Comparison of ENCODE assay signal across 13 cellular contexts in genomic region chr2:134679740-134680139, GRCh38. TPM values are rescaled to one million over a fixed set of nuclear protein-coding genes. Genes with fewer than 3 reads are reported as not detected.
A peak's percentile ranks its signal among the peaks of the same experiment; 100 is the strongest.
DNase-seq lines count a peak whose midpoint lies in the region; ATAC-seq lines count a peak whose summit lies in the region.
"Had no signal": no experiment of that assay in that cellular context is flagged by ENCODE, and none has a peak within 500 bp of the region (broad histone marks: within the 10 kb centered on the region; RNA-seq: fewer than 3 reads in every experiment).

No MANE protein-coding gene starts in this region.

- peak overlapping the region; percentile 45 for H3K4me3 Mint-ChIP-seq in activated CD8-positive, alpha-beta memory T cell treated with anti-CD3 and anti-CD28 coated beads, Interleukin-2, amount 10 ng/mL, durations not matched to agents 7 days and 5 days
- peak overlapping the region; percentile 32 to 57 (median 54) for H3K4me3 Mint-ChIP-seq in T-cell
- peak overlapping the region; percentile 47 for H3K4me3 Mint-ChIP-seq in activated naive CD8-positive, alpha-beta T cell treated with anti-CD3 and anti-CD28 coated beads, Interleukin-2, amount 10 ng/mL, durations not matched to agents 7 days and 5 days
- no peak overlapping the region for H3K4me3 Mint-ChIP-seq in activated T-helper 1 cell treated with anti-CD3 and anti-CD28 coated beads, Interleukin-12 subunit alpha, Interleukin-12 subunit beta, Interleukin-2, Interleukin-4 antibody, amounts not matched to agents 30 ng/mL and 10 ng/mL and 1 ng/mL, durations not matched to agents 14 hours and 24 hours and 36 hours
- H3K4me3 Mint-ChIP-seq: GM23338 had no signal

- H3K9me3 Mint-ChIP-seq in activated CD8-positive, alpha-beta memory T cell treated with anti-CD3 and anti-CD28 coated beads, Interleukin-2, amount 10 ng/mL, durations not matched to agents 7 days and 5 days (ENCODE audit: low read depth): no peaks in the 10 kb centered on the region
- no peaks in the 10 kb centered on the region for H3K9me3 Mint-ChIP-seq in T-cell
- H3K9me3 Mint-ChIP-seq in activated naive CD8-positive, alpha-beta T cell treated with anti-CD3 and anti-CD28 coated beads, Interleukin-2, amount 10 ng/mL, durations not matched to agents 7 days and 5 days: no peaks in the 10 kb centered on the region
- peaks cover 6% of the 10 kb centered on the region for H3K9me3 Mint-ChIP-seq in activated T-helper 1 cell treated with anti-CD3 and anti-CD28 coated beads, Interleukin-12 subunit alpha, Interleukin-12 subunit beta, Interleukin-2, Interleukin-4 antibody, amounts not matched to agents 30 ng/mL and 10 ng/mL and 1 ng/mL, durations not matched to agents 14 hours and 24 hours and 36 hours
- H3K9me3 Mint-ChIP-seq: GM23338 had no signal

- intact Hi-C loops in activated T-helper 1 cell treated with anti-CD3 and anti-CD28 coated beads, Interleukin-12 subunit alpha, Interleukin-12 subunit beta, Interleukin-2, Interleukin-4 antibody, amounts not matched to agents 30 ng/mL and 10 ng/mL and 1 ng/mL, durations not matched to agents 14 hours and 24 hours and 36 hours (cut with micrococcal nuclease): loop anchor here (5.0 to 10.0 kb wide), 3 partner anchors 238 to 562 kb away; partner anchors contain the start of gene CCNT2

- H3K27me3 Mint-ChIP-seq in activated CD8-positive, alpha-beta memory T cell treated with anti-CD3 and anti-CD28 coated beads, Interleukin-2, amount 10 ng/mL, durations not matched to agents 7 days and 5 days: peaks cover 9% of the 10 kb centered on the region
- no peaks in the 10 kb centered on the region for H3K27me3 Mint-ChIP-seq in T-cell
- peaks cover 44% of the 10 kb centered on the region for H3K27me3 Mint-ChIP-seq in activated naive CD8-positive, alpha-beta T cell treated with anti-CD3 and anti-CD28 coated beads, Interleukin-2, amount 10 ng/mL, durations not matched to agents 7 days and 5 days
- peaks cover 17% of the 10 kb centered on the region for H3K27me3 Mint-ChIP-seq in activated T-helper 1 cell treated with anti-CD3 and anti-CD28 coated beads, Interleukin-12 subunit alpha, Interleukin-12 subunit beta, Interleukin-2, Interleukin-4 antibody, amounts not matched to agents 30 ng/mL and 10 ng/mL and 1 ng/mL, durations not matched to agents 14 hours and 24 hours and 36 hours (ENCODE audit: insufficient read depth)

- peak overlapping the region; percentile 76 for H3K27ac Mint-ChIP-seq in activated CD8-positive, alpha-beta memory T cell treated with anti-CD3 and anti-CD28 coated beads, Interleukin-2, amount 10 ng/mL, durations not matched to agents 7 days and 5 days
- peak overlapping the region in 1 of 2 donors; percentile 31 for H3K27ac Mint-ChIP-seq in T-cell
- no peak overlapping the region for H3K27ac Mint-ChIP-seq in activated naive CD8-positive, alpha-beta T cell treated with anti-CD3 and anti-CD28 coated beads, Interleukin-2, amount 10 ng/mL, durations not matched to agents 7 days and 5 days
- H3K27ac Mint-ChIP-seq in activated T-helper 1 cell treated with anti-CD3 and anti-CD28 coated beads, Interleukin-12 subunit alpha, Interleukin-12 subunit beta, Interleukin-2, Interleukin-4 antibody, amounts not matched to agents 30 ng/mL and 10 ng/mL and 1 ng/mL, durations not matched to agents 14 hours and 24 hours and 36 hours: no peak overlapping the region
- H3K27ac Mint-ChIP-seq: GM23338 had no signal

- POLR2A ChIA-PET in T-cell (lab: Charles Lee): interaction anchor here (0.5 to 1.3 kb wide), 4 partner anchors 9 to 1197 kb away, joined by 4 to 8 read pairs (median 6); partner anchors contain the start of gene MCM6 (in 1 of the 2)
- POLR2A ChIA-PET in activated naive CD8-positive, alpha-beta T cell treated with anti-CD3 and anti-CD28 coated beads, Interleukin-2, amount 10 ng/mL, durations not matched to agents 7 days and 5 days (lab: Charles Lee): interaction anchor here (1.1 to 2.0 kb wide), 2 partner anchors 9 to 11 kb away, joined by 3 to 7 read pairs; no protein-coding TSS in a partner anchor

- DNase-seq in activated CD8-positive, alpha-beta memory T cell treated with anti-CD3 and anti-CD28 coated beads, Interleukin-2, amount 10 ng/mL, durations not matched to agents 7 days and 5 days: peak; percentile 69
- DNase-seq in activated CD8-positive, alpha-beta memory T cell treated with anti-CD3 and anti-CD28 coated beads, Interleukin-2, amount 50 U/mL, for 48 hours: no peak
- DNase-seq in T-cell: peak in 32 of 34 experiments; percentile 15 to 56 (median 41)
- peak; percentile 33 for DNase-seq in activated naive CD8-positive, alpha-beta T cell treated with anti-CD3 and anti-CD28 coated beads, Interleukin-2, amount 10 ng/mL, durations not matched to agents 7 days and 5 days
- DNase-seq in stimulated activated naive CD4-positive, alpha-beta T cell (lab: John Stamatoyannopoulos, UW): peak in 5 of 6 experiments; percentile 14 to 57 (median 52)
- no peak for DNase-seq in activated T-helper 1 cell treated with anti-CD3 and anti-CD28 coated beads, Interleukin-12 subunit alpha, Interleukin-12 subunit beta, Interleukin-2, Interleukin-4 antibody, amounts not matched to agents 30 ng/mL and 10 ng/mL and 1 ng/mL, durations not matched to agents 14 hours and 24 hours and 36 hours (ENCODE audit: low spot score)
- DNase-seq in NCI-H82 treated with DMSO at 0.1 percent for 48 hours (lab: John Stamatoyannopoulos, UW; ENCODE audit: unreplicated experiment): no peak
- DNase-seq: dorsolateral prefrontal cortex, heart left ventricle, NCI-H526 had no signal

- CTCF ChIA-PET in activated CD8-positive, alpha-beta memory T cell treated with anti-CD3 and anti-CD28 coated beads, Interleukin-2, amount 10 ng/mL, durations not matched to agents 7 days and 5 days (lab: Charles Lee): interaction anchor here (0.8 to 2.6 kb wide), 3 partner anchors 10 to 20 kb away, joined by 3 to 16 read pairs (median 3); no protein-coding TSS in a partner anchor
- CTCF ChIA-PET in T-cell (lab: Charles Lee): interaction anchor here in 1 of 2 donors (0.6 to 2.0 kb wide), 5 partner anchors 9 to 1328 kb away, joined by 3 to 10 read pairs (median 4); no protein-coding TSS in a partner anchor

- ATAC-seq in activated CD8-positive, alpha-beta memory T cell treated with anti-CD3 and anti-CD28 coated beads, Interleukin-2, amount 10 ng/mL, durations not matched to agents 7 days and 5 days: peak; percentile 58
- ATAC-seq in T-cell (replicated peaks in 1 of 4) (peak; percentile 83 to 96 (median 90)), HG02623 (IDR thresholded peaks at IDR 0.05; ENCODE audit: unreplicated experiment) (no peak)
- peak; percentile 87 for ATAC-seq in activated naive CD8-positive, alpha-beta T cell treated with anti-CD3 and anti-CD28 coated beads, Interleukin-2, amount 10 ng/mL, durations not matched to agents 7 days and 5 days (ENCODE audit: low read depth)
- ATAC-seq: GM23338, heart left ventricle had no signal

- H3K4me1 Mint-ChIP-seq in activated CD8-positive, alpha-beta memory T cell treated with anti-CD3 and anti-CD28 coated beads, Interleukin-2, amount 10 ng/mL, durations not matched to agents 7 days and 5 days: peaks cover 73% of the 10 kb centered on the region
- peaks cover 62 to 77% (median 64%) of the 10 kb centered on the region in 3 donors for H3K4me1 Mint-ChIP-seq in T-cell
- peaks cover 28% of the 10 kb centered on the region for H3K4me1 Mint-ChIP-seq in activated naive CD8-positive, alpha-beta T cell treated with anti-CD3 and anti-CD28 coated beads, Interleukin-2, amount 10 ng/mL, durations not matched to agents 7 days and 5 days
- H3K4me1 Mint-ChIP-seq in activated T-helper 1 cell treated with anti-CD3 and anti-CD28 coated beads, Interleukin-12 subunit alpha, Interleukin-12 subunit beta, Interleukin-2, Interleukin-4 antibody, amounts not matched to agents 30 ng/mL and 10 ng/mL and 1 ng/mL, durations not matched to agents 14 hours and 24 hours and 36 hours (ENCODE audit: low read depth): peaks cover 77% of the 10 kb centered on the region

- H3K36me3 Mint-ChIP-seq in activated CD8-positive, alpha-beta memory T cell treated with anti-CD3 and anti-CD28 coated beads, Interleukin-2, amount 10 ng/mL, durations not matched to agents 7 days and 5 days: peaks cover 16% of the 10 kb centered on the region
- no peaks in the 10 kb centered on the region for H3K36me3 Mint-ChIP-seq in T-cell
- peaks cover 7% of the 10 kb centered on the region for H3K36me3 Mint-ChIP-seq in activated naive CD8-positive, alpha-beta T cell treated with anti-CD3 and anti-CD28 coated beads, Interleukin-2, amount 10 ng/mL, durations not matched to agents 7 days and 5 days
- H3K36me3 Mint-ChIP-seq in activated T-helper 1 cell treated with anti-CD3 and anti-CD28 coated beads, Interleukin-12 subunit alpha, Interleukin-12 subunit beta, Interleukin-2, Interleukin-4 antibody, amounts not matched to agents 30 ng/mL and 10 ng/mL and 1 ng/mL, durations not matched to agents 14 hours and 24 hours and 36 hours (ENCODE audit: low read depth): peaks cover 11% of the 10 kb centered on the region

RNA-seq across cellular contexts. Expression of gene TMEM163, which starts 39.1 kb away (rescaled TPM):
- 1 to 10 TPM; 2.1 to 2.3 TPM for total RNA-seq in activated CD8-positive, alpha-beta memory T cell treated with anti-CD3 and anti-CD28 coated beads, Interleukin-2, amount 10 ng/mL, durations not matched to agents 7 days and 5 days
- under 1 TPM; 0.18 to 0.73 (median 0.35) TPM for total RNA-seq in T-cell
- total RNA-seq in activated naive CD8-positive, alpha-beta T cell treated with anti-CD3 and anti-CD28 coated beads, Interleukin-2, amount 10 ng/mL, durations not matched to agents 7 days and 5 days: under 1 TPM; 0.14 to 0.19 TPM
- total RNA-seq in activated T-helper 1 cell treated with anti-CD3 and anti-CD28 coated beads, Interleukin-12 subunit alpha, Interleukin-12 subunit beta, Interleukin-2, Interleukin-4 antibody, amounts not matched to agents 30 ng/mL and 10 ng/mL and 1 ng/mL, durations not matched to agents 14 hours and 24 hours and 36 hours: 0.12 and 0.21 TPM in 2 replicates
- total RNA-seq: M059J had no signal

Comparison
In these comparisons a context has a peak if more than half of its experiments do, and no peak if none do; other contexts are left out.
1. DNase-seq: peak in activated CD8-positive, alpha-beta memory T cell treated with anti-CD3 and anti-CD28 coated beads, Interleukin-2, amount 10 ng/mL, durations not matched to agents 7 days and 5 days (single experiment), T-cell (32 of 34), activated naive CD8-positive, alpha-beta T cell treated with anti-CD3 and anti-CD28 coated beads, Interleukin-2, amount 10 ng/mL, durations not matched to agents 7 days and 5 days (single experiment) and stimulated activated naive CD4-positive, alpha-beta T cell (5 of 6); none in activated CD8-positive, alpha-beta memory T cell treated with anti-CD3 and anti-CD28 coated beads, Interleukin-2, amount 50 U/mL, for 48 hours (single experiment), activated T-helper 1 cell treated with anti-CD3 and anti-CD28 coated beads, Interleukin-12 subunit alpha, Interleukin-12 subunit beta, Interleukin-2, Interleukin-4 antibody, amounts not matched to agents 30 ng/mL and 10 ng/mL and 1 ng/mL, durations not matched to agents 14 hours and 24 hours and 36 hours (single experiment) and NCI-H82 treated with DMSO at 0.1 percent for 48 hours (single experiment).